15 cellular contexts compared by ENCODE assay signal in genomic region chr22:40606306-40606705, GRCh38. TPM values are rescaled to one million over a fixed set of nuclear protein-coding genes. Genes with fewer than 3 reads are reported as not detected.
DNase-seq lines count a peak whose midpoint lies in the region; ATAC-seq and TF ChIP-seq lines count a peak whose summit lies in the region.
"Had no signal": no experiment of that assay in that cellular context is flagged by ENCODE, and none has a peak within 500 bp of the region (broad histone marks: within the 10 kb centered on the region; RNA-seq: fewer than 3 reads in every experiment).

No MANE protein-coding gene starts in this region.

- peaks cover 97% of the 10 kb centered on the region for H4K20me1 ChIP-seq in smooth muscle cell (ENCODE audit: low read depth)

- H3K4me3 ChIP-seq in HEK293 (ENCODE audit: low read depth, low read length) = no peak overlapping the region
- no peak overlapping the region for H3K4me3 ChIP-seq in RWPE2 (ENCODE audit: severe bottlenecking)
- H3K4me3 ChIP-seq in endodermal cell (ENCODE audit: low read length) = no peak overlapping the region
- no peak overlapping the region for H3K4me3 ChIP-seq in smooth muscle cell
- H3K4me3 ChIP-seq: esophagus squamous epithelium had no signal

- H3K4me1 ChIP-seq in HEK293 (ENCODE audit: control insufficient read depth, insufficient read depth, low read length) = peaks cover 45% of the 10 kb centered on the region
- peaks cover 37% of the 10 kb centered on the region for H3K4me1 ChIP-seq in RWPE2 (ENCODE audit: insufficient read depth, poor library complexity, severe bottlenecking)
- peaks cover 9% of the 10 kb centered on the region for H3K4me1 ChIP-seq in endodermal cell (ENCODE audit: control insufficient read depth, insufficient read depth, low read length)
- H3K4me1 ChIP-seq in smooth muscle cell (ENCODE audit: low read depth) = peaks cover 22% of the 10 kb centered on the region

- POLR2A ChIA-PET in HEK293 (lab: Yijun Ruan, JAX) = interaction anchor here (0.5 to 2.6 kb wide), 3 partner anchors 11 to 432 kb away, joined by 4 to 13 read pairs (median 5); partner anchors contain the start of gene MRTFA

- H2AFZ ChIP-seq in smooth muscle cell (ENCODE audit: low read depth) = no peak overlapping the region

- H3K27me3 Mint-ChIP-seq in endodermal cell (ENCODE audit: insufficient read depth) = no peaks in the 10 kb centered on the region
- H3K27me3 Mint-ChIP-seq: activated T-helper 17 cell treated with anti-CD3 and anti-CD28 coated beads, Interleukin-2, amount 50 U/mL, for 72 hours had no signal

- H3K27ac Mint-ChIP-seq in endodermal cell = peak overlapping the region; percentile 52
- H3K27ac Mint-ChIP-seq: activated T-helper 17 cell treated with anti-CD3 and anti-CD28 coated beads, Interleukin-2, amount 50 U/mL, for 72 hours; T-helper 2 cell treated with Interferon-gamma antibody and Interleukin-4, amounts not matched to agents 5 μg/mL and 100 μg/mL, for 36 hours had no signal

- H3K9ac ChIP-seq in endodermal cell (ENCODE audit: extremely low read depth, low read length, poor library complexity, severe bottlenecking) (no peak overlapping the region), smooth muscle cell (ENCODE audit: low read depth) (no peak overlapping the region)

- H3K9me3 ChIP-seq in HEK293 (ENCODE audit: control insufficient read depth, insufficient read depth, low read depth, low read length) = no peaks in the 10 kb centered on the region
- H3K9me3 ChIP-seq in RWPE2 (ENCODE audit: severe bottlenecking) = no peaks in the 10 kb centered on the region
- H3K9me3 ChIP-seq in endodermal cell (ENCODE audit: control insufficient read depth, low read length) = no peaks in the 10 kb centered on the region
- no peaks in the 10 kb centered on the region for H3K9me3 ChIP-seq in smooth muscle cell (replicated peaks; ENCODE audit: low read depth)
- H3K9me3 ChIP-seq: esophagus squamous epithelium had no signal

- ATAC-seq in RWPE2 (ENCODE audit: low read depth) = no peak
- ATAC-seq: activated T-helper 17 cell treated with anti-CD3 and anti-CD28 coated beads, Interleukin-2, amount 50 U/mL, for 72 hours had no signal

- H3F3A ChIP-seq in smooth muscle cell (ENCODE audit: low read depth) = peaks cover 3% of the 10 kb centered on the region

- H3K27me3 ChIP-seq in RWPE2 (ENCODE audit: insufficient read depth, poor library complexity, severe bottlenecking) (no peaks in the 10 kb centered on the region), endodermal cell (ENCODE audit: control insufficient read depth, insufficient read depth, low read length, poor library complexity, severe bottlenecking) (no peaks in the 10 kb centered on the region), smooth muscle cell (ENCODE audit: low read depth) (no peaks in the 10 kb centered on the region)
- H3K27me3 ChIP-seq: esophagus squamous epithelium had no signal

- H3K4me3 Mint-ChIP-seq in endodermal cell = no peak overlapping the region
- H3K4me3 Mint-ChIP-seq: activated T-helper 17 cell treated with anti-CD3 and anti-CD28 coated beads, Interleukin-2, amount 50 U/mL, for 72 hours; T-helper 2 cell treated with Interferon-gamma antibody and Interleukin-4, amounts not matched to agents 5 μg/mL and 100 μg/mL, for 36 hours had no signal

- H3K79me2 ChIP-seq in smooth muscle cell (ENCODE audit: low read depth) = peaks cover 95% of the 10 kb centered on the region

- CTCF ChIA-PET in HEK293 (lab: Yijun Ruan, JAX) = interaction anchor here (0.8 to 1.1 kb wide), 3 partner anchors 18 to 81 kb away, joined by 3 to 6 read pairs (median 3); no protein-coding TSS in a partner anchor

- H3K9me3 Mint-ChIP-seq in endodermal cell = no peaks in the 10 kb centered on the region
- H3K9me3 Mint-ChIP-seq: activated T-helper 17 cell treated with anti-CD3 and anti-CD28 coated beads, Interleukin-2, amount 50 U/mL, for 72 hours; T-helper 2 cell treated with Interferon-gamma antibody and Interleukin-4, amounts not matched to agents 5 μg/mL and 100 μg/mL, for 36 hours had no signal

- H3K4me2 ChIP-seq in smooth muscle cell = peak overlapping the region; percentile 55

- no peak for DNase-seq in RWPE2 (ENCODE audit: low spot score)
- DNase-seq in endodermal cell = no peak
- no peak for DNase-seq in smooth muscle cell (lab: John Stamatoyannopoulos, UW; ENCODE audit: unreplicated experiment)
- DNase-seq in OCI-M1 (lab: John Stamatoyannopoulos, UW) = no peak
- no peak for DNase-seq in stimulated activated CD4-positive, alpha-beta T cell treated with anti-CD3 and anti-CD28 coated beads, Interleukin-12 subunit alpha, Interleukin-12 subunit beta, amount 100 ng/mL, for 4 hours
- DNase-seq in cortex of kidney (lab: John Stamatoyannopoulos, UW) = no peak
- DNase-seq: activated CD4-positive, alpha-beta T cell treated with anti-CD3 and anti-CD28 coated beads for 1 hour; esophagus squamous epithelium; NCI-H2107; NCI-H524; retina; stimulated activated naive CD4-positive, alpha-beta T cell treated with Interleukin-2 at 50 U/mL for 16 hours had no signal

- TF ChIP-seq CTCF in HEK293 (tag by site-specific recombination; IDR thresholded peaks at IDR 0.05) (no peak), RWPE2 (IDR thresholded peaks at IDR 0.05; ENCODE audit: poor library complexity, severe bottlenecking) (no peak), endodermal cell (conservative IDR thresholded peaks at IDR 0.05) (no peak), smooth muscle cell (IDR thresholded peaks at IDR 0.05; ENCODE audit: borderline replicate concordance, insufficient read depth, poor library complexity, severe bottlenecking) (no peak)

- no peak overlapping the region for H3K27ac ChIP-seq in HEK293 (ENCODE audit: extremely low read depth, low read depth, low read length)
- peak overlapping the region; percentile 34 for H3K27ac ChIP-seq in RWPE2 (ENCODE audit: poor library complexity, severe bottlenecking)
- no peak overlapping the region for H3K27ac ChIP-seq in endodermal cell (ENCODE audit: low read depth, low read length)
- H3K27ac ChIP-seq in smooth muscle cell (ENCODE audit: low read depth) = peak overlapping the region; percentile 29

- peaks cover 28% of the 10 kb centered on the region for H3K4me1 Mint-ChIP-seq in endodermal cell

- peaks cover 2% of the 10 kb centered on the region for H3K36me3 Mint-ChIP-seq in endodermal cell (ENCODE audit: low read depth)

- H3K36me3 ChIP-seq in HEK293 (ENCODE audit: control insufficient read depth in 2 of 2, insufficient read depth in 1 of 2, low read length in 2 of 2) (no peaks in the 10 kb centered on the region; a peak in 1 of 3 replicates), RWPE2 (ENCODE audit: low read depth) (no peaks in the 10 kb centered on the region), endodermal cell (ENCODE audit: control insufficient read depth, insufficient read depth, low read length) (no peaks in the 10 kb centered on the region), smooth muscle cell (ENCODE audit: low read depth) (no peaks in the 10 kb centered on the region)
- H3K36me3 ChIP-seq: esophagus squamous epithelium had no signal

TF ChIP-seq in HEK293, 187 proteins besides CTCF, POLR2A, EP300 and RAD21:
- TF ChIP-seq KLF8 (tag by site-specific recombination; IDR thresholded peaks at IDR 0.05) (no peak), PRDM6 (tag by site-specific recombination; IDR thresholded peaks at IDR 0.05) (peak; percentile 41; the same call in 1 of the 2 replicates)
TF ChIP-seq in HEK293: peak in this region for 1.

RNA-seq across cellular contexts. Expression of gene MRTFA, which starts 30.2 kb away (rescaled TPM):
- 10 to 100 TPM; 43.3 to 44.7 TPM for total RNA-seq in endodermal cell
- 24.1 TPM for polyA plus RNA-seq in endodermal cell (2013, experiment 1 of 2)
- polyA plus RNA-seq in endodermal cell (2013, experiment 2 of 2) = 25.4 TPM
- total RNA-seq in smooth muscle cell = 34.1 and 41.7 TPM in 2 replicates
- 25.5 and 44.3 TPM in 2 replicates for polyA plus RNA-seq in smooth muscle cell

Comparison
In these comparisons a context has a peak if more than half of its experiments do, and no peak if none do; other contexts are left out.
1. H3K27ac ChIP-seq: peak in RWPE2 (single experiment) and smooth muscle cell (single experiment); none in HEK293 (single experiment) and endodermal cell (single experiment).